Comparison of ENCODE assay signal across 1 cellular context in the genomic region with DNA sequence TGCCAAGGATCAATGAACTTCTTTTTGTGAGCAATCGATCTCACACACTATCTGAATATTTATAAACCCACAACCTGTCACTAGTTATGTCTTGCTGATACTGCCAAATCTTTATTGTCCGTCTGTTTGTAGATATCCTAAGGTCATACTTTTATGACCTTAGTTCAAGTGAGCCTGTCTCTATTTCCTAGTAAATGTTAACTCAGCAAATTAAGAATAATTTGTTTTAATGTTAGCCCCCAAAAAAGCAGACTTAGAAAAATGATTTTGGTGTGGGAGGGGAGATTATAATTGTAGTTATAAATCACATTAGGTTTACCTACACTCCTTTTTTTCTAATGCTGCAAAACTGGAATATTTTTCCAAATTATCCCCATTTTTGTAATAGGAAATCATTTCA.
TF ChIP-seq lines count a peak whose summit lies in the region.

No MANE protein-coding gene starts in this region.

TF ChIP-seq in K562, 482 proteins besides CTCF, POLR2A, EP300 and RAD21 (continued from another document):
- TF ChIP-seq, protein P1, sequence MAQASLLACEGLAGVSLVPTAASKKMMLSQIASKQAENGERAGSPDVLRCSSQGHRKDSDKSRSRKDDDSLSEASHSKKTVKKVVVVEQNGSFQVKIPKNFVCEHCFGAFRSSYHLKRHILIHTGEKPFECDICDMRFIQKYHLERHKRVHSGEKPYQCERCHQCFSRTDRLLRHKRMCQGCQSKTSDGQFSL (CRISPR knock-in tag; IDR thresholded peaks at IDR 0.05): no peak
- TF ChIP-seq, protein P1 (tag; IDR thresholded peaks at IDR 0.05): no peak
- no peak for TF ChIP-seq WHSC1 (IDR thresholded peaks at IDR 0.05; ENCODE audit: low read length)
- TF ChIP-seq BCL6 (CRISPR knock-in tag; IDR thresholded peaks at IDR 0.05): no peak
- TF ChIP-seq, protein P2, sequence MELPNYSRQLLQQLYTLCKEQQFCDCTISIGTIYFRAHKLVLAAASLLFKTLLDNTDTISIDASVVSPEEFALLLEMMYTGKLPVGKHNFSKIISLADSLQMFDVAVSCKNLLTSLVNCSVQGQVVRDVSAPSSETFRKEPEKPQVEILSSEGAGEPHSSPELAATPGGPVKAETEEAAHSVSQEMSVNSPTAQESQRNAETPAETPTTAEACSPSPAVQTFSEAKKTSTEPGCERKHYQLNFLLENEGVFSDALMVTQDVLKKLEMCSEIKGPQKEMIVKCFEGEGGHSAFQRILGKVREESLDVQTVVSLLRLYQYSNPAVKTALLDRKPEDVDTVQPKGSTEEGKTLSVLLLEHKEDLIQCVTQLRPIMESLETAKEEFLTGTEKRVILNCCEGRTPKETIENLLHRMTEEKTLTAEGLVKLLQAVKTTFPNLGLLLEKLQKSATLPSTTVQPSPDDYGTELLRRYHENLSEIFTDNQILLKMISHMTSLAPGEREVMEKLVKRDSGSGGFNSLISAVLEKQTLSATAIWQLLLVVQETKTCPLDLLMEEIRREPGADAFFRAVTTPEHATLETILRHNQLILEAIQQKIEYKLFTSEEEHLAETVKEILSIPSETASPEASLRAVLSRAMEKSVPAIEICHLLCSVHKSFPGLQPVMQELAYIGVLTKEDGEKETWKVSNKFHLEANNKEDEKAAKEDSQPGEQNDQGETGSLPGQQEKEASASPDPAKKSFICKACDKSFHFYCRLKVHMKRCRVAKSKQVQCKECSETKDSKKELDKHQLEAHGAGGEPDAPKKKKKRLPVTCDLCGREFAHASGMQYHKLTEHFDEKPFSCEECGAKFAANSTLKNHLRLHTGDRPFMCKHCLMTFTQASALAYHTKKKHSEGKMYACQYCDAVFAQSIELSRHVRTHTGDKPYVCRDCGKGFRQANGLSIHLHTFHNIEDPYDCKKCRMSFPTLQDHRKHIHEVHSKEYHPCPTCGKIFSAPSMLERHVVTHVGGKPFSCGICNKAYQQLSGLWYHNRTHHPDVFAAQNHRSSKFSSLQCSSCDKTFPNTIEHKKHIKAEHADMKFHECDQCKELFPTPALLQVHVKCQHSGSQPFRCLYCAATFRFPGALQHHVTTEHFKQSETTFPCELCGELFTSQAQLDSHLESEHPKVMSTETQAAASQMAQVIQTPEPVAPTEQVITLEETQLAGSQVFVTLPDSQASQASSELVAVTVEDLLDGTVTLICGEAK (IDR thresholded peaks at IDR 0.05): no peak
- TF ChIP-seq, protein P2 (CRISPR knock-in tag; IDR thresholded peaks at IDR 0.05): no peak
